19 cellular contexts compared by ENCODE assay signal in genomic region chr17:41278176-41278955, GRCh38. TPM values are rescaled to one million over a fixed set of nuclear protein-coding genes. Genes with fewer than 3 reads are reported as not detected.
DNase-seq lines count a peak whose midpoint lies in the region.
"Had no signal": no experiment of that assay in that cellular context is flagged by ENCODE, and none has a peak within 500 bp of the region (broad histone marks: within the 10 kb centered on the region; RNA-seq: fewer than 3 reads in every experiment).

No MANE protein-coding gene starts in this region.

- intact Hi-C loops in posterior vena cava (cut with DNase I): no loop called here

- peak; percentile 0 for DNase-seq in Ammon's horn (ENCODE audit: low spot score)
- DNase-seq in HCEC 1CT: peak; percentile 23
- DNase-seq in SK-N-DZ (ENCODE audit: low spot score): peak; percentile 0
- DNase-seq in kidney tubule cell (ENCODE audit: low spot score): peak; percentile 74
- no peak for DNase-seq in DMS153 treated with DMSO at 0.1 percent for 48 hours (lab: John Stamatoyannopoulos, UW; ENCODE audit: unreplicated experiment)
- DNase-seq in posterior vena cava (ENCODE audit: low spot score): no peak
- DNase-seq in activated CD4-positive, alpha-beta T cell treated with anti-CD3 and anti-CD28 coated beads, Interleukin-2, amount 50 U/mL, for 48 hours: no peak
- DNase-seq in effector CD8-positive, alpha-beta T cell (lab: John Stamatoyannopoulos, UW): no peak
- DNase-seq: C1 segment of cervical spinal cord, DMS 273 treated with DMSO at 0.1 percent for 48 hours, H9, NCI-H1436, NCI-H2029, NCI-H2171 treated with DMSO at 0.1 percent for 48 hours, NCI-H510A, NCI-H774, Right ventricle myocardium superior had no signal

RNA-seq across cellular contexts. Expression of gene KRTAP9-7, which starts 2.9 kb away (rescaled TPM):
- polyA plus RNA-seq in SK-N-DZ (2014; cell fraction: cytosol; rRNA removed): not detected in 2 replicates
- polyA plus RNA-seq in SK-N-DZ (2014; cell fraction: nucleus; rRNA removed): not detected in 2 replicates
- total RNA-seq in posterior vena cava: not detected
- total RNA-seq: Daoy, H9, HT-29, Right ventricle myocardium superior had no signal

RNA-seq across cellular contexts. Expression of gene KRTAP9-6, which starts 13.2 kb away (rescaled TPM):
- polyA plus RNA-seq in SK-N-DZ (2014; cell fraction: cytosol; rRNA removed): not detected in 2 replicates
- not detected in 2 replicates for polyA plus RNA-seq in SK-N-DZ (2014; cell fraction: nucleus; rRNA removed)
- total RNA-seq in posterior vena cava: not detected
- total RNA-seq: Daoy, H9, HT-29, Right ventricle myocardium superior had no signal

RNA-seq across cellular contexts. Expression of gene KRTAP9-9, which starts 23.2 kb away (rescaled TPM):
- not detected in 2 replicates for polyA plus RNA-seq in SK-N-DZ (2014; cell fraction: cytosol; rRNA removed)
- not detected in 2 replicates for polyA plus RNA-seq in SK-N-DZ (2014; cell fraction: nucleus; rRNA removed)
- total RNA-seq in posterior vena cava: not detected
- total RNA-seq: Daoy, H9, HT-29, Right ventricle myocardium superior had no signal

RNA-seq across cellular contexts. Expression of gene KRTAP29-1, which starts 24.3 kb away (rescaled TPM):
- polyA plus RNA-seq in SK-N-DZ (2014; cell fraction: cytosol; rRNA removed): not detected in 2 replicates
- not detected in 2 replicates for polyA plus RNA-seq in SK-N-DZ (2014; cell fraction: nucleus; rRNA removed)
- not detected for total RNA-seq in posterior vena cava
- total RNA-seq: Daoy, H9, HT-29, Right ventricle myocardium superior had no signal

RNA-seq across cellular contexts. Expression of gene KRTAP9-4, which starts 28.9 kb away (rescaled TPM):
- polyA plus RNA-seq in SK-N-DZ (2014; cell fraction: cytosol; rRNA removed): not detected in 2 replicates
- polyA plus RNA-seq in SK-N-DZ (2014; cell fraction: nucleus; rRNA removed): not detected in 2 replicates
- not detected for total RNA-seq in posterior vena cava
- total RNA-seq: Daoy, H9, HT-29, Right ventricle myocardium superior had no signal

Comparison
In these comparisons a context has a peak if more than half of its experiments do, and no peak if none do; other contexts are left out.
1. DNase-seq: peak in Ammon's horn (single experiment), HCEC 1CT (single experiment), SK-N-DZ (single experiment) and kidney tubule cell (single experiment); none in DMS153 treated with DMSO at 0.1 percent for 48 hours (single experiment), posterior vena cava (single experiment), activated CD4-positive, alpha-beta T cell treated with anti-CD3 and anti-CD28 coated beads, Interleukin-2, amount 50 U/mL, for 48 hours (0 of 2) and effector CD8-positive, alpha-beta T cell (single experiment).